ENCODE assay signal across 15 cellular contexts in the genomic region with DNA sequence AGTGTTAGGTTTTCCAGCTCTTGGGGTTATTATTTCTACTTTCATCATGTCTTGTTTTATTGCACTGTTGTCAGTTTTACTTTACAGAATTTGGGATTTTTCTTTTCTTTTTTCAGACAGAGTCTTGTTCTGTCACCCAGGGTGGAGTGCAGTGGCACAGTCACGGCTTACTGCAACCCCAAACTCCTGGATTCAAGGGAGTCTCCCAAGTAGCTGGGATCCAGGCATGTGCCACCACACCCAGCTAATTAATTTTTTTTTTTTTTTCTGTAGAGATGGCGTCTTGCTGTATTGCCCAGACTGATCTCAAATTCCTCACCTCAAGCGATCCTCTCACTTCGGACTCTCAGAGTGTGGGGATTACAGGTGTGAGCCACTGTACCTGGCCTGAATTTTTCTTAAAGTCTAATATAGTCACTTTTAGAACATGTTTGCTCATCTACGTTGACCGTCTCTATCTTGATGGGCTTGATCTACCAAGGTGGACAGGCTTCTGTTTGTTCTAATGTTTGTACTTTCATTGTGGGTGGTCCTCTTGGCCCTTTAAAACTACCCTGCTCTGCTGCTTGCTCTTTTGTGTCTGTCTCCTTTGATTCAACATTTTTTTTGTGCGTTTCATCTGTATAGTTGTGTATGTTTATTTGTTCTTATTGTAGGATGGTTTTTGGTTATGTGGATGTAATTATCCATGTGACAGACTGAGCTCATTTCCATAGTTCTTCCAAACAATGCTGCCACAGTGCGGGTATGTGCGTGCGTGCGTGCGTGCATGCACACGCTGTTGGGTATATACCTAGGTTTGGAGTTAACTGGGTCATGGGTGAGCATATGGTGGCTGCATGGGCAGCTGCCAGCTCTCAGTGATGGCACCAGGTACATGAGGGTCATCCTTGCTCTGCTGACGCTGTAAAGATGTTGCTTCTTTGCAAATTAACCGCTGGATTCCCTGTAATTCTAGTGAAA. TPM values are rescaled to one million over a fixed set of nuclear protein-coding genes. Genes with fewer than 3 reads are reported as not detected.
DNase-seq lines count a peak whose midpoint lies in the region; ATAC-seq, FAIRE-seq and TF ChIP-seq lines count a peak whose summit lies in the region.
"Had no signal": no experiment of that assay in that cellular context is flagged by ENCODE, and none has a peak within 500 bp of the region (broad histone marks: within the 10 kb centered on the region; RNA-seq: fewer than 3 reads in every experiment).

No MANE protein-coding gene starts in this region.

- H3K4me3 ChIP-seq in smooth muscle cell = no peak overlapping the region
- H3K4me3 ChIP-seq: lung, PC-9, thyroid gland had no signal

- H3K9me3 Mint-ChIP-seq in activated T-cell treated with anti-CD3 and anti-CD28 coated beads, Interleukin-2, amount 50 U/mL, for 72 hours = peaks cover 0 to 1% of the 10 kb centered on the region in 2 donors
- H3K9me3 Mint-ChIP-seq in activated T-cell treated with anti-CD3 and anti-CD28 coated beads, Interleukin-2, amount 50 U/mL, for 4 hours = no peaks in the 10 kb centered on the region

- H4K20me1 ChIP-seq in smooth muscle cell (ENCODE audit: low read depth) = peaks cover 100% of the 10 kb centered on the region

- H3F3A ChIP-seq in smooth muscle cell (ENCODE audit: low read depth) = peaks cover 3% of the 10 kb centered on the region

- TF ChIP-seq CTCF in foreskin keratinocyte (conservative IDR thresholded peaks at IDR 0.05) = no peak
- no peak for TF ChIP-seq CTCF in smooth muscle cell (IDR thresholded peaks at IDR 0.05; ENCODE audit: borderline replicate concordance, insufficient read depth, poor library complexity, severe bottlenecking)

- FAIRE-seq in H54 (lab: Jason Lieb, UNC) = no peak
- FAIRE-seq: TTC549 had no signal

- DNase-seq in activated T-cell treated with anti-CD3 and anti-CD28 coated beads, Interleukin-2, amount 50 U/mL, for 72 hours = no peak
- no peak for DNase-seq in activated T-cell treated with anti-CD3 and anti-CD28 coated beads, Interleukin-2, amount 50 U/mL, for 4 hours
- DNase-seq in T-helper 17 cell = no peak
- no peak for DNase-seq in foreskin keratinocyte
- no peak for DNase-seq in smooth muscle cell (lab: John Stamatoyannopoulos, UW; ENCODE audit: unreplicated experiment)
- no peak for DNase-seq in H54 (ENCODE audit: insufficient read length, low spot score)
- DNase-seq: activated T-cell treated with anti-CD3 and anti-CD28 coated beads, Interleukin-2, amount 50 U/mL, for 1 hour; cortex of kidney; Karpas-422; PC-9; thyroid gland had no signal

- no peaks in the 10 kb centered on the region for H3K36me3 ChIP-seq in smooth muscle cell (ENCODE audit: low read depth)
- H3K36me3 ChIP-seq: thyroid gland had no signal

- peaks cover 80% of the 10 kb centered on the region for H3K4me1 Mint-ChIP-seq in activated T-cell treated with anti-CD3 and anti-CD28 coated beads, Interleukin-2, amount 50 U/mL, for 72 hours (ENCODE audit: low read depth)
- H3K4me1 Mint-ChIP-seq in activated T-cell treated with anti-CD3 and anti-CD28 coated beads, Interleukin-2, amount 50 U/mL, for 4 hours (ENCODE audit: low read depth) = peaks cover 89% of the 10 kb centered on the region
- peaks cover 60% of the 10 kb centered on the region for H3K4me1 Mint-ChIP-seq in T-helper 17 cell

- ATAC-seq in activated T-cell treated with anti-CD3 and anti-CD28 coated beads, Interleukin-2, amount 50 U/mL, for 72 hours (replicated peaks in 1 of 2) = no peak
- ATAC-seq in activated T-cell treated with anti-CD3 and anti-CD28 coated beads, Interleukin-2, amount 50 U/mL, for 4 hours = no peak
- ATAC-seq in T-helper 17 cell = no peak
- ATAC-seq in foreskin keratinocyte = no peak
- ATAC-seq in HG03469 (IDR thresholded peaks at IDR 0.05; ENCODE audit: unreplicated experiment) = no peak
- ATAC-seq in GM21737 (IDR thresholded peaks at IDR 0.05; ENCODE audit: unreplicated experiment) = no peak

- H3K9me3 ChIP-seq in T-helper 17 cell (ENCODE audit: control insufficient read depth, low read length, poor library complexity, severe bottlenecking) (no peaks in the 10 kb centered on the region), smooth muscle cell (replicated peaks; ENCODE audit: low read depth) (no peaks in the 10 kb centered on the region)
- H3K9me3 ChIP-seq: thyroid gland had no signal

- H2AFZ ChIP-seq in smooth muscle cell (ENCODE audit: low read depth) = no peak overlapping the region
- H2AFZ ChIP-seq: PC-9 had no signal

- H3K4me2 ChIP-seq in smooth muscle cell = no peak overlapping the region
- H3K4me2 ChIP-seq: PC-9 had no signal

- peaks cover 0 to 17% of the 10 kb centered on the region in 2 donors for H3K36me3 Mint-ChIP-seq in activated T-cell treated with anti-CD3 and anti-CD28 coated beads, Interleukin-2, amount 50 U/mL, for 72 hours (ENCODE audit: insufficient read depth in 2 of 2)
- peaks cover 21% of the 10 kb centered on the region for H3K36me3 Mint-ChIP-seq in activated T-cell treated with anti-CD3 and anti-CD28 coated beads, Interleukin-2, amount 50 U/mL, for 4 hours (ENCODE audit: insufficient read depth)
- peaks cover 5% of the 10 kb centered on the region for H3K36me3 Mint-ChIP-seq in T-helper 17 cell (ENCODE audit: low read depth)

- H3K27me3 ChIP-seq in foreskin keratinocyte = no peaks in the 10 kb centered on the region
- H3K27me3 ChIP-seq in smooth muscle cell (ENCODE audit: low read depth) = no peaks in the 10 kb centered on the region
- H3K27me3 ChIP-seq: thyroid gland had no signal

- TF ChIP-seq POLR2A in H54 (IDR thresholded peaks at IDR 0.05; ENCODE audit: low read depth, low read length) = no peak

- H3K4me1 ChIP-seq in foreskin keratinocyte (peaks cover 33% of the 10 kb centered on the region), smooth muscle cell (ENCODE audit: low read depth) (peaks cover 23% of the 10 kb centered on the region)

- no peaks in the 10 kb centered on the region for H3K27me3 Mint-ChIP-seq in activated T-cell treated with anti-CD3 and anti-CD28 coated beads, Interleukin-2, amount 50 U/mL, for 72 hours (ENCODE audit: low read depth)
- no peaks in the 10 kb centered on the region for H3K27me3 Mint-ChIP-seq in activated T-cell treated with anti-CD3 and anti-CD28 coated beads, Interleukin-2, amount 50 U/mL, for 4 hours (ENCODE audit: low read depth)
- H3K27me3 Mint-ChIP-seq in T-helper 17 cell = no peaks in the 10 kb centered on the region

- 92% methylated on average over 15 of the region's 15 CpGs for WGBS in smooth muscle cell (ENCODE audit: low lambda C conversion rate)

- peak overlapping the region in 1 of 2 donors; percentile 2 for H3K4me3 Mint-ChIP-seq in activated T-cell treated with anti-CD3 and anti-CD28 coated beads, Interleukin-2, amount 50 U/mL, for 72 hours
- H3K4me3 Mint-ChIP-seq in activated T-cell treated with anti-CD3 and anti-CD28 coated beads, Interleukin-2, amount 50 U/mL, for 4 hours = no peak overlapping the region
- peak overlapping the region; percentile 28 for H3K4me3 Mint-ChIP-seq in T-helper 17 cell

- H3K27ac Mint-ChIP-seq in activated T-cell treated with anti-CD3 and anti-CD28 coated beads, Interleukin-2, amount 50 U/mL, for 72 hours = peak overlapping the region; percentile 52
- peak overlapping the region; percentile 83 for H3K27ac Mint-ChIP-seq in T-helper 17 cell

- peaks cover 100% of the 10 kb centered on the region for H3K79me2 ChIP-seq in smooth muscle cell (ENCODE audit: low read depth)

- no peak overlapping the region for H3K9ac ChIP-seq in smooth muscle cell (ENCODE audit: low read depth)

- H3K27ac ChIP-seq in foreskin keratinocyte (peak overlapping the region; percentile 9), smooth muscle cell (ENCODE audit: low read depth) (peak overlapping the region; percentile 13)
- H3K27ac ChIP-seq: PC-9, thyroid gland had no signal

RNA-seq across cellular contexts. Expression of a gene that starts 18.1 kb away (rescaled TPM):
- total RNA-seq in activated T-cell treated with anti-CD3 and anti-CD28 coated beads, Interleukin-2, amount 50 U/mL, for 72 hours = 100 to 1,000 TPM; 179 to 214 TPM
- total RNA-seq in activated T-cell treated with anti-CD3 and anti-CD28 coated beads, Interleukin-2, amount 50 U/mL, for 4 hours = 100 to 1,000 TPM in 1 of 3 donors, 10 to 100 TPM in 2; 89.7 to 102 (median 92.2) TPM
- 100 to 1,000 TPM; 193 to 241 TPM for total RNA-seq in T-helper 17 cell
- total RNA-seq in foreskin keratinocyte = 85.0 and 89.2 TPM in 2 replicates
- 29.7 and 32.0 TPM in 2 replicates for polyA plus RNA-seq in foreskin keratinocyte
- 73.5 and 97.2 TPM in 2 replicates for total RNA-seq in smooth muscle cell
- polyA plus RNA-seq in smooth muscle cell = 38.6 and 53.7 TPM in 2 replicates
